Comparison of ENCODE assay signal across 1 cellular context in the genomic region with DNA sequence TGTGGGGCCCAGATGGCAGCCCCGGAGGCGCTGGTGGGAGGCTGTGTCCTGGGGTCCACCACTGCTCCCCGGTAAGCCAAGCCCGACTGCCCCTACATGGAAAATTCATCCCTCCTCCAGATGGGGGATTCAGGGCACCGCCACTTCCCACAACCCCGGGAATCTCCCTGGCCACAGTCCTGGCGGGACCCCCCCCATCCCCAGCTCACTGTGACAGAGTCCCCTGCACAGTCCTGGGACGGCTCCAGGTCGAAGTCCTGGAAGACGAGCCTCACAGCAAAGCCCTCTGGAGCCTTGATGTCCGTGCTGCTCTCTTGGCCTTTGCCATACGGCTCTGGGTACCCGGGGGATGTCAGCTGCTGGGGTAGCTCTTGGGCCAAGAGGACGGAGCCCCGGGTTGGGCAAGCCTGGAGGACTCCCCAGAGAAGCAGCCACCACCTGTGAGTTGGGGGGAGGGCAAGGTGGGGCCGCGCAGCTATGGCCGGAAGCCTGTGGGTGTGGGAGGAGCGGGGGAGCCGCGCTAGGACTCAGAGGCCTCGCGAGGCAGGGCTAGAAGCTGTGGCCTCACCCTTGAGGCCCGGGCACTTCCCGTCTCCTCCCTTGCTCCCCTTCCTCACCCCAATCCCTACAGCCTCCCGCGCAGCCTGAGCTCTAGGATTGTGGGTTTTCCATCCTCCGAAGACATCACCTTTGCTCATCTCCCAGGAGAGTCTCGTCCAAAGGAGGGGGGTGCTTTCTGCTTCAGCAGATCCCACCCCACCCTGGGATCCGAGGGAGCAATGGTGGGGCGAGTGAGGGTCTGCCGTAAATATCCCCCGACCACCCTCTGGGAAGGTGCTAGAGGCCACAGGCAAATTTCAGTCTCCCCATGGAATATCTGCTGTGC.
TF ChIP-seq lines count a peak whose summit lies in the region.

No MANE protein-coding gene starts in this region.

TF ChIP-seq in HepG2, 621 proteins besides CTCF, POLR2A, EP300 and RAD21 (continued from another document and continues in another):
- TF ChIP-seq ZNF687 (CRISPR knock-in tag; IDR thresholded peaks at IDR 0.05) = peak; percentile 92
- no peak for TF ChIP-seq RORA (CRISPR knock-in tag; IDR thresholded peaks at IDR 0.05)
- TF ChIP-seq, protein P1, sequence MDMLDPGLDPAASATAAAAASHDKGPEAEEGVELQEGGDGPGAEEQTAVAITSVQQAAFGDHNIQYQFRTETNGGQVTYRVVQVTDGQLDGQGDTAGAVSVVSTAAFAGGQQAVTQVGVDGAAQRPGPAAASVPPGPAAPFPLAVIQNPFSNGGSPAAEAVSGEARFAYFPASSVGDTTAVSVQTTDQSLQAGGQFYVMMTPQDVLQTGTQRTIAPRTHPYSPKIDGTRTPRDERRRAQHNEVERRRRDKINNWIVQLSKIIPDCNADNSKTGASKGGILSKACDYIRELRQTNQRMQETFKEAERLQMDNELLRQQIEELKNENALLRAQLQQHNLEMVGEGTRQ (IDR thresholded peaks at IDR 0.05; ENCODE audit: low read depth, low read length) = no peak
- TF ChIP-seq, protein P1 (CRISPR knock-in tag; IDR thresholded peaks at IDR 0.05; ENCODE audit: borderline replicate concordance) = no peak
- TF ChIP-seq FOXC1 (CRISPR knock-in tag; IDR thresholded peaks at IDR 0.05; ENCODE audit: borderline replicate concordance) = peak; percentile 96
- TF ChIP-seq ZMYM3 (CRISPR knock-in tag; IDR thresholded peaks at IDR 0.05) = peak; percentile 37; the same call in 1 of the 2 replicates
- TF ChIP-seq, protein P2, sequence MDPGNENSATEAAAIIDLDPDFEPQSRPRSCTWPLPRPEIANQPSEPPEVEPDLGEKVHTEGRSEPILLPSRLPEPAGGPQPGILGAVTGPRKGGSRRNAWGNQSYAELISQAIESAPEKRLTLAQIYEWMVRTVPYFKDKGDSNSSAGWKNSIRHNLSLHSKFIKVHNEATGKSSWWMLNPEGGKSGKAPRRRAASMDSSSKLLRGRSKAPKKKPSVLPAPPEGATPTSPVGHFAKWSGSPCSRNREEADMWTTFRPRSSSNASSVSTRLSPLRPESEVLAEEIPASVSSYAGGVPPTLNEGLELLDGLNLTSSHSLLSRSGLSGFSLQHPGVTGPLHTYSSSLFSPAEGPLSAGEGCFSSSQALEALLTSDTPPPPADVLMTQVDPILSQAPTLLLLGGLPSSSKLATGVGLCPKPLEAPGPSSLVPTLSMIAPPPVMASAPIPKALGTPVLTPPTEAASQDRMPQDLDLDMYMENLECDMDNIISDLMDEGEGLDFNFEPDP (CRISPR knock-in tag; conservative IDR thresholded peaks at IDR 0.05) = no peak
- no peak for TF ChIP-seq IKZF4 (CRISPR knock-in tag; IDR thresholded peaks at IDR 0.05; ENCODE audit: borderline replicate concordance, low read depth, not compliant biosample characterization)
- peak; percentile 41; the same call in 1 of the 2 replicates for TF ChIP-seq TRAFD1 (CRISPR knock-in tag; IDR thresholded peaks at IDR 0.05; ENCODE audit: borderline replicate concordance)
- TF ChIP-seq, protein P3, sequence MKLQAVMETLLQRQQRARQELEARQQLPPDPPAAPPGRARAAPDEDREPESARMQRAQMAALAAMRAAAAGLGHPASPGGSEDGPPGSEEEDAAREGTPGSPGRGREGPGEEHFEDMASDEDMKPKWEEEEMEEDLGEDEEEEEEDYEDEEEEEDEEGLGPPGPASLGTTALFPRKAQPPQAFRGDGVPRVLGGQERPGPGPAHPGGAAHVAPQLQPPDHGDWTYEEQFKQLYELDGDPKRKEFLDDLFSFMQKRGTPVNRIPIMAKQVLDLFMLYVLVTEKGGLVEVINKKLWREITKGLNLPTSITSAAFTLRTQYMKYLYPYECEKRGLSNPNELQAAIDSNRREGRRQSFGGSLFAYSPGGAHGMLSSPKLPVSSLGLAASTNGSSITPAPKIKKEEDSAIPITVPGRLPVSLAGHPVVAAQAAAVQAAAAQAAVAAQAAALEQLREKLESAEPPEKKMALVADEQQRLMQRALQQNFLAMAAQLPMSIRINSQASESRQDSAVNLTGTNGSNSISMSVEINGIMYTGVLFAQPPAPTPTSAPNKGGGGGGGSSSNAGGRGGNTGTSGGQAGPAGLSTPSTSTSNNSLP (IDR thresholded peaks at IDR 0.05; ENCODE audit: low read depth, low read length) = no peak
- no peak for TF ChIP-seq CCDC6 (CRISPR knock-in tag; IDR thresholded peaks at IDR 0.05)
- TF ChIP-seq SP2 (CRISPR knock-in tag; IDR thresholded peaks at IDR 0.05) = no peak
- peak; percentile 76; the same call in 1 of the 2 replicates for TF ChIP-seq TFAP4 (IDR thresholded peaks at IDR 0.05; ENCODE audit: borderline replicate concordance, low read depth)
- TF ChIP-seq ZNF616 (CRISPR knock-in tag; IDR thresholded peaks at IDR 0.05; ENCODE audit: low read depth) = no peak
- TF ChIP-seq ZNF598 (CRISPR knock-in tag; IDR thresholded peaks at IDR 0.05; ENCODE audit: borderline replicate concordance) = no peak
- no peak for TF ChIP-seq CREB1 (IDR thresholded peaks at IDR 0.05)
- TF ChIP-seq CREB1 (CRISPR knock-in tag; IDR thresholded peaks at IDR 0.05) = no peak
- TF ChIP-seq PAXIP1 (CRISPR knock-in tag; conservative IDR thresholded peaks at IDR 0.05) = peak; percentile 66
- 0 out of 2 replicates have a peak, but pooled peaks have one; percentile 58 for TF ChIP-seq ZNF274 (CRISPR knock-in tag; IDR thresholded peaks at IDR 0.05)
- TF ChIP-seq ZNF296 (CRISPR knock-in tag; conservative IDR thresholded peaks at IDR 0.05) = no peak
- 0 out of 2 replicates have a peak, but pooled peaks have one; percentile 38 for TF ChIP-seq ZNF343 (CRISPR knock-in tag; IDR thresholded peaks at IDR 0.05)
- TF ChIP-seq, protein P4, sequence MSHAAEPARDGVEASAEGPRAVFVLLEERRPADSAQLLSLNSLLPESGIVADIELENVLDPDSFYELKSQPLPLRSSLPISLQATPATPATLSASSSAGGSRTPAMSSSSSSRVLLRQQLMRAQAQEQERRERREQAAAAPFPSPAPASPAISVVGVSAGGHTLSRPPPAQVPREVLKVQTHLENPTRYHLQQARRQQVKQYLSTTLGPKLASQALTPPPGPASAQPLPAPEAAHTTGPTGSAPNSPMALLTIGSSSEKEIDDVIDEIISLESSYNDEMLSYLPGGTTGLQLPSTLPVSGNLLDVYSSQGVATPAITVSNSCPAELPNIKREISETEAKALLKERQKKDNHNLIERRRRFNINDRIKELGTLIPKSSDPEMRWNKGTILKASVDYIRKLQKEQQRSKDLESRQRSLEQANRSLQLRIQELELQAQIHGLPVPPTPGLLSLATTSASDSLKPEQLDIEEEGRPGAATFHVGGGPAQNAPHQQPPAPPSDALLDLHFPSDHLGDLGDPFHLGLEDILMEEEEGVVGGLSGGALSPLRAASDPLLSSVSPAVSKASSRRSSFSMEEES (CRISPR knock-in tag; IDR thresholded peaks at IDR 0.05) = peak; percentile 15; the same call in 1 of the 2 replicates
- TF ChIP-seq RERE (CRISPR knock-in tag; IDR thresholded peaks at IDR 0.05; ENCODE audit: low read depth) = no peak
